ENCODE assay signal across 8 cellular contexts in the genomic region with DNA sequence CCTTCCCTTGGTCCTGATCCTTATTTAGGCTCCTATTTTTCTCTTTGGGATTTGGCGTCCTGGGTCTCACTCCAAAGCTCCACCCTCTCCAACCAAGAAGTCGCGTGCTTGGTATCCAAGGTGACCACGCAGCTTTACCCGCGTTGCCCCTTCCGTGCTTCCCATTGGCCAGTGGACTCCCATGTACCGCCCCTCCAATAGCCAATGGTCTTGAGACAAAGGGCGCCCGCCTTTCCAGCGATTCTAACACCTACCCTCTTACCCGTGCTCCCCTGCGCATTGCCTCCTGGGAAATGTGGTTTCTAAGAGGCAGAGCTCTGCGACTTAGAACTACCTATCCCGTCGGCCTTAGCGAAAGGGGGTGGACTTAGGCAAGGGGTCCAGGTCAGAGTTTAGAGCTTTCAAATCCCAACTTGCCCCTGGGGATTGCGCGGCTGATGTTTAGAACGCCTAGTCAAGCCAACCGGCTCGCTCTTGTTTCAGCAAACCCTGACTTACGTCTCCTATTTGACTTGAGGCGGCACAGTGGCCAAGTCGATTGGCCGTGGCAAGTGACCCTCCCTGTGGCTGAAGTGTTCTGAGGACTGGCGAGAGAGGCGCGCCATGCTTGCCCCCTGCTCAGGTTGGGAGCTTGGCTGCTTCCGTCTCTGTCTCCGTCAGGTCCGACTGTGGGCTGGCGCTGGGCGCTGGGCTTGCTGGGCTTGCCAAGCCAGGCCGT. TPM values are rescaled to one million over a fixed set of nuclear protein-coding genes. Genes with fewer than 3 reads are reported as not detected.
DNase-seq lines count a peak whose midpoint lies in the region; ATAC-seq and TF ChIP-seq lines count a peak whose summit lies in the region.
"Not testable (repeated sequence)": the region's sequence is repeated elsewhere in the genome, so short reads cannot be mapped to it uniquely, and the experiment has no call there.

A gene (plus strand): TSS at position 395 of the 718 bp plus-strand sequence. CDS start 209 bp downstream, at position 604.

- peak; percentile 100 for ATAC-seq in gastroesophageal sphincter

- H2AFZ ChIP-seq in neuronal stem cell (ENCODE audit: low read length): peak within 1 kb of the TSS; percentile 93

- not testable (repeated sequence) for H3K9me3 Mint-ChIP-seq in HFFc6; activated naive CD4-positive, alpha-beta T cell treated with anti-CD3 and anti-CD28 coated beads, Interleukin-2, amount 10 ng/mL, durations not matched to agents 7 days and 5 days

- H3K9ac ChIP-seq in neuronal stem cell (ENCODE audit: low read depth, low read length, poor library complexity) (peak within 1 kb of the TSS; percentile 81), subcutaneous abdominal adipose tissue (ENCODE audit: low read length in 5 of 5) (peak within 1 kb of the TSS in 4 of 5 donors; percentile 53 to 82 (median 64))

- not testable (repeated sequence) for H3K27me3 ChIP-seq in gastroesophageal sphincter; neuronal stem cell (ENCODE audit: control insufficient read depth in 3 of 3, insufficient read depth in 3 of 3, low read depth in 1 of 3, low read length in 3 of 3); subcutaneous abdominal adipose tissue (ENCODE audit: control insufficient read depth in 5 of 5, insufficient read depth in 4 of 5, low read length in 5 of 5)

- peak within 1 kb of the TSS; percentile 60 for H3K27ac Mint-ChIP-seq in HFFc6
- peak within 1 kb of the TSS; percentile 72 for H3K27ac Mint-ChIP-seq in activated naive CD4-positive, alpha-beta T cell treated with anti-CD3 and anti-CD28 coated beads, Interleukin-2, amount 10 ng/mL, durations not matched to agents 7 days and 5 days

- TF ChIP-seq EP300 in gastroesophageal sphincter (IDR thresholded peaks at IDR 0.05): not testable (repeated sequence)

- peak within 1 kb of the TSS; percentile 51 for H3K4me2 ChIP-seq in neuronal stem cell (ENCODE audit: insufficient read depth, low read length, poor library complexity, severe bottlenecking)

- peaks cover 18% of the 10 kb centered on the region for H3K4me1 Mint-ChIP-seq in HFFc6 (ENCODE audit: low read depth)
- peaks cover 23% of the 10 kb centered on the region for H3K4me1 Mint-ChIP-seq in activated naive CD4-positive, alpha-beta T cell treated with anti-CD3 and anti-CD28 coated beads, Interleukin-2, amount 10 ng/mL, durations not matched to agents 7 days and 5 days

- H4K91ac ChIP-seq in neuronal stem cell (ENCODE audit: low read depth, low read length, poor library complexity): not testable (repeated sequence)

- H2BK120ac ChIP-seq in neuronal stem cell (ENCODE audit: low read depth, low read length): not testable (repeated sequence)

- CTCF ChIA-PET in activated naive CD4-positive, alpha-beta T cell treated with anti-CD3 and anti-CD28 coated beads, Interleukin-2, amount 10 ng/mL, durations not matched to agents 7 days and 5 days (lab: Charles Lee): not testable (repeated sequence)

- peak; percentile 98 for DNase-seq in GM04504 (ENCODE audit: low read depth)
- DNase-seq in HFFc6: peak; percentile 99
- DNase-seq in NAMALWA (ENCODE audit: low spot score): peak; percentile 100
- peak; percentile 100 for DNase-seq in SK-MEL-5 (ENCODE audit: low read depth, low spot score)
- DNase-seq in activated naive CD4-positive, alpha-beta T cell treated with anti-CD3 and anti-CD28 coated beads, Interleukin-2, amount 10 ng/mL, durations not matched to agents 7 days and 5 days: peak; percentile 98
- peak; percentile 98 for DNase-seq in neuronal stem cell (ENCODE audit: low spot score)

- H3K36me3 Mint-ChIP-seq in HFFc6 (ENCODE audit: low read depth); activated naive CD4-positive, alpha-beta T cell treated with anti-CD3 and anti-CD28 coated beads, Interleukin-2, amount 10 ng/mL, durations not matched to agents 7 days and 5 days: not testable (repeated sequence)

- in situ Hi-C loops in SK-MEL-5 (cut with HindIII; ENCODE audit: low pct_unique_long_range_greater_than_20kb, low sequenced_read_pairs): not testable (repeated sequence)

- peak in 1 of 2 donors; percentile 19 for TF ChIP-seq POLR2A in gastroesophageal sphincter (IDR thresholded peaks at IDR 0.05)

- H2BK15ac ChIP-seq in neuronal stem cell (ENCODE audit: low read length): not testable (repeated sequence)

- H3K14ac ChIP-seq in neuronal stem cell (ENCODE audit: low read length): not testable (repeated sequence)

- not testable (repeated sequence) for H3K4ac ChIP-seq in neuronal stem cell (ENCODE audit: low read length)

- not testable (repeated sequence) for H3K79me1 ChIP-seq in neuronal stem cell (ENCODE audit: low read depth, low read length)

- not testable (repeated sequence) for H3K36me3 ChIP-seq in gastroesophageal sphincter; neuronal stem cell (replicated peaks in 1 of 2; ENCODE audit: control insufficient read depth in 2 of 2, insufficient read depth in 2 of 2, low read length in 2 of 2); subcutaneous abdominal adipose tissue (ENCODE audit: control insufficient read depth in 5 of 5, insufficient read depth in 5 of 5, low read length in 5 of 5)

- not testable (repeated sequence) for H2BK12ac ChIP-seq in neuronal stem cell (ENCODE audit: low read length)

- peak within 1 kb of the TSS; percentile 92 for H3K4me3 Mint-ChIP-seq in HFFc6
- H3K4me3 Mint-ChIP-seq in activated naive CD4-positive, alpha-beta T cell treated with anti-CD3 and anti-CD28 coated beads, Interleukin-2, amount 10 ng/mL, durations not matched to agents 7 days and 5 days: peak within 1 kb of the TSS; percentile 69

- peak within 1 kb of the TSS; percentile 62 to 65 for H3K4me3 ChIP-seq in gastroesophageal sphincter
- H3K4me3 ChIP-seq in neuronal stem cell (ENCODE audit: low read length in 2 of 2): peak within 1 kb of the TSS; percentile 88 to 93
- peak within 1 kb of the TSS; percentile 72 to 86 (median 84) for H3K4me3 ChIP-seq in subcutaneous abdominal adipose tissue (ENCODE audit: low read depth in 1 of 5, low read length in 5 of 5)

- H3K9me3 ChIP-seq in gastroesophageal sphincter; neuronal stem cell (replicated peaks in 1 of 2; ENCODE audit: control insufficient read depth in 2 of 2, insufficient read depth in 1 of 2, low read depth in 1 of 2, low read length in 2 of 2); subcutaneous abdominal adipose tissue (ENCODE audit: control insufficient read depth in 5 of 5, low read length in 5 of 5): not testable (repeated sequence)

- not testable (repeated sequence) for H4K8ac ChIP-seq in neuronal stem cell (ENCODE audit: low read depth, low read length)

- not testable (repeated sequence) for TF ChIP-seq CTCF in HFFc6 (IDR thresholded peaks at IDR 0.05); gastroesophageal sphincter (IDR thresholded peaks at IDR 0.05)

- not testable (repeated sequence) for H2AK5ac ChIP-seq in neuronal stem cell (ENCODE audit: low read depth, low read length)

- peak within 1 kb of the TSS; percentile 79 to 88 (median 80) for H3K27ac ChIP-seq in gastroesophageal sphincter
- peak within 1 kb of the TSS; percentile 49 for H3K27ac ChIP-seq in neuronal stem cell (replicated peaks; ENCODE audit: low read length)
- peak within 1 kb of the TSS; percentile 57 for H3K27ac ChIP-seq in subcutaneous abdominal adipose tissue (ENCODE audit: low read depth, low read length)

- WGBS in gastroesophageal sphincter (ENCODE audit: low coverage in 1 of 2), 2 donors: 0% methylated on average over 8 to 10 of the region's 35 CpGs
- WGBS in neuronal stem cell (ENCODE audit: extremely low coverage in 2 of 2, insufficient read length in 2 of 2, insufficient replicate concordance in 1 of 2), 2 donors: no CpG with 5 or more reads among the region's 35 CpGs

- H2BK5ac ChIP-seq in neuronal stem cell (ENCODE audit: low read length): not testable (repeated sequence)

- H3K23ac ChIP-seq in neuronal stem cell (ENCODE audit: low read depth, low read length, poor library complexity): not testable (repeated sequence)

- H3K4me1 ChIP-seq in gastroesophageal sphincter (peaks cover 0 to 34% (median 8%) of the 10 kb centered on the region in 3 donors), subcutaneous abdominal adipose tissue (ENCODE audit: control insufficient read depth in 5 of 5, insufficient read depth in 5 of 5, low read length in 5 of 5) (peaks cover 3 to 16% (median 13%) of the 10 kb centered on the region in 5 donors)
- not testable (repeated sequence) for H3K4me1 ChIP-seq in neuronal stem cell (ENCODE audit: control insufficient read depth in 2 of 2, insufficient read depth in 1 of 2, low read depth in 1 of 2, low read length in 2 of 2)

- peak within 1 kb of the TSS; percentile 64 for H3K18ac ChIP-seq in neuronal stem cell (ENCODE audit: low read length)

- not testable (repeated sequence) for H3K27me3 Mint-ChIP-seq in HFFc6 (ENCODE audit: insufficient read depth); activated naive CD4-positive, alpha-beta T cell treated with anti-CD3 and anti-CD28 coated beads, Interleukin-2, amount 10 ng/mL, durations not matched to agents 7 days and 5 days

RNA-seq across cellular contexts. Expression of the gene that starts here (rescaled TPM):
- 1 to 10 TPM; 3.8 to 5.6 (median 4.3) TPM for total RNA-seq in HFFc6 (2021; fragmentation: NEBNext Ultra II Directional; extraction: Animal tissue kit (Norgen Biotek cat#: 25700))
- 12.3 and 12.5 TPM in 2 replicates for total RNA-seq in SK-MEL-5 (2014; rRNA removed; shearing (Covaris generic))
- 12.3 and 13.5 TPM in 2 replicates for polyA plus RNA-seq in SK-MEL-5 (2015; cell fraction: cytosol; rRNA removed)
- polyA plus RNA-seq in SK-MEL-5 (2015; cell fraction: nucleus; rRNA removed): 19.1 and 25.5 TPM in 2 replicates
- 10 to 100 TPM in 3 of 4 donors, 1 to 10 TPM in 1; 8.9 to 36.3 (median 13.0) TPM for total RNA-seq in gastroesophageal sphincter
- 3.0 TPM for polyA plus RNA-seq in neuronal stem cell (2013, experiment 1 of 2)
- polyA plus RNA-seq in neuronal stem cell (2013, experiment 2 of 2): 3.2 TPM

Comparison
In these comparisons a context has a peak if more than half of its experiments do, and no peak if none do; other contexts are left out.
1. Peak in every context shown above with its lines: DNase-seq, ATAC-seq, H3K4me3 ChIP-seq and H3K27ac ChIP-seq.